ENCODE assay signal across 24 cellular contexts in genomic region chr12:131764738-131765137, GRCh38.
"Had no signal": no experiment of that assay in that cellular context is flagged by ENCODE, and none has a peak within 500 bp of the region (broad histone marks: within the 10 kb centered on the region; RNA-seq: fewer than 3 reads in every experiment).

No MANE protein-coding gene starts in this region.

- DNase-seq: activated B cell treated with CpG ODN at 0.5 μM for 24 hours; activated CD4-positive, alpha-beta memory T cell treated with anti-CD3 and anti-CD28 coated beads for 36 hours; activated CD4-positive, alpha-beta T cell treated with anti-CD3 and anti-CD28 coated beads for 4 hours; activated gamma-delta T cell treated with Interleukin-2 at 50 U/mL for 16 hours; aorta; brain microvascular endothelial cell; dermis blood vessel endothelial cell; effector memory CD4-positive, alpha-beta T cell; left ventricle myocardium inferior; mammary epithelial cell; pancreas; right lobe of liver; small intestine; stomach; SW 1271; T-helper 17 cell; upper lobe of left lung had no signal

- H3K27ac Mint-ChIP-seq: activated B cell treated with CpG ODN at 0.5 μM for 24 hours; activated CD4-positive, alpha-beta memory T cell treated with anti-CD3 and anti-CD28 coated beads for 36 hours; activated naive CD4-positive, alpha-beta T cell treated with anti-CD3 and anti-CD28 coated beads, Interleukin-2, amount 50 U/mL, for 24 hours; nephron; stimulated activated memory B cell treated with anti-CD40 and anti-IgM and Interleukin-4, amounts not matched to agents 10 μg/mL and 1 μg/mL and 100 μg/mL, for 72 hours; T-helper 17 cell had no signal

- ATAC-seq: esophagus mucosa; pancreas; right lobe of liver; stimulated activated memory B cell treated with anti-CD40 and anti-IgM and Interleukin-4, amounts not matched to agents 10 μg/mL and 1 μg/mL and 100 μg/mL, for 72 hours; T-helper 17 cell had no signal

- H3K4me3 Mint-ChIP-seq: activated B cell treated with CpG ODN at 0.5 μM for 24 hours; activated CD4-positive, alpha-beta memory T cell treated with anti-CD3 and anti-CD28 coated beads for 36 hours; activated naive CD4-positive, alpha-beta T cell treated with anti-CD3 and anti-CD28 coated beads, Interleukin-2, amount 50 U/mL, for 24 hours; nephron; stimulated activated memory B cell treated with anti-CD40 and anti-IgM and Interleukin-4, amounts not matched to agents 10 μg/mL and 1 μg/mL and 100 μg/mL, for 72 hours; T-helper 17 cell had no signal

- H3K4me1 Mint-ChIP-seq: activated naive CD4-positive, alpha-beta T cell treated with anti-CD3 and anti-CD28 coated beads, Interleukin-2, amount 50 U/mL, for 24 hours; nephron had no signal

- H3K9me3 Mint-ChIP-seq: activated B cell treated with CpG ODN at 0.5 μM for 24 hours; activated CD4-positive, alpha-beta memory T cell treated with anti-CD3 and anti-CD28 coated beads for 36 hours; activated naive CD4-positive, alpha-beta T cell treated with anti-CD3 and anti-CD28 coated beads, Interleukin-2, amount 50 U/mL, for 24 hours; nephron; stimulated activated memory B cell treated with anti-CD40 and anti-IgM and Interleukin-4, amounts not matched to agents 10 μg/mL and 1 μg/mL and 100 μg/mL, for 72 hours had no signal

- H3K27ac ChIP-seq: brain microvascular endothelial cell, left ventricle myocardium inferior, neutrophil, pancreas, right lobe of liver, SK-N-MC, thoracic aorta, upper lobe of left lung had no signal

- H3K27me3 Mint-ChIP-seq: activated B cell treated with CpG ODN at 0.5 μM for 24 hours; activated CD4-positive, alpha-beta memory T cell treated with anti-CD3 and anti-CD28 coated beads for 36 hours; activated naive CD4-positive, alpha-beta T cell treated with anti-CD3 and anti-CD28 coated beads, Interleukin-2, amount 50 U/mL, for 24 hours; stimulated activated memory B cell treated with anti-CD40 and anti-IgM and Interleukin-4, amounts not matched to agents 10 μg/mL and 1 μg/mL and 100 μg/mL, for 72 hours; T-helper 17 cell had no signal
